In genomic region chr21:43291347-43291950, GRCh38 we compare ENCODE assay signal across 23 cellular contexts.
DNase-seq lines count a peak whose midpoint lies in the region; ATAC-seq and TF ChIP-seq lines count a peak whose summit lies in the region.
"Had no signal": no experiment of that assay in that cellular context is flagged by ENCODE, and none has a peak within 500 bp of the region (broad histone marks: within the 10 kb centered on the region; RNA-seq: fewer than 3 reads in every experiment).

No MANE protein-coding gene starts in this region.

- no peaks in the 10 kb centered on the region for H4K20me1 ChIP-seq in DOHH2 (ENCODE audit: control insufficient read depth, insufficient read depth, low read depth, low read length)

- TF ChIP-seq POLR2A in heart left ventricle (IDR thresholded peaks at IDR 0.05) = no peak
- no peak for TF ChIP-seq POLR2A in spleen (IDR thresholded peaks at IDR 0.05)

- H3K27me3 ChIP-seq in heart right ventricle (peaks cover 0 to 7% (median 0%) of the 10 kb centered on the region in 7 donors), DOHH2 (ENCODE audit: control insufficient read depth, low read length) (no peaks in the 10 kb centered on the region), heart left ventricle (no peaks in the 10 kb centered on the region), spleen (replicated peaks in 1 of 7) (peaks cover 0 to 10% (median 0%) of the 10 kb centered on the region in 7 donors)
- H3K27me3 ChIP-seq: MG63 had no signal

- ATAC-seq in Right ventricle myocardium superior (ENCODE audit: poor library complexity) = no peak
- ATAC-seq in heart right ventricle = no peak
- no peak for ATAC-seq in heart left ventricle
- no peak for ATAC-seq in GM18519 (IDR thresholded peaks at IDR 0.05; ENCODE audit: low FRiP score, unreplicated experiment)
- ATAC-seq: Panc1 had no signal

- H3K9me2 ChIP-seq in DOHH2 (replicated peaks; ENCODE audit: control insufficient read depth, low read length) = no peaks in the 10 kb centered on the region
- H3K9me2 ChIP-seq: SK-N-SH had no signal

- H3K4me3 ChIP-seq in heart right ventricle (no peak overlapping the region), DOHH2 (ENCODE audit: low read length) (no peak overlapping the region), heart left ventricle (no peak overlapping the region), spleen (no peak overlapping the region)
- H3K4me3 ChIP-seq: MG63 had no signal

- peak overlapping the region; percentile 60 for H3K4me2 ChIP-seq in DOHH2 (ENCODE audit: low read length)
- H3K4me2 ChIP-seq: SK-N-SH had no signal

- intact Hi-C loops in Right ventricle myocardium superior (cut with DNase I) = no loop called here
- intact Hi-C loops in heart right ventricle (cut with DNase I) = no loop called here
- intact Hi-C loops in heart left ventricle (cut with DNase I) = no loop called here
- intact Hi-C loops in spleen (cut with DNase I; ENCODE audit: low total_unique reads) = no loop called here

- peaks cover 22% of the 10 kb centered on the region for H3F3A ChIP-seq in DOHH2 (ENCODE audit: control insufficient read depth, insufficient read depth)

- peaks cover 0 to 9% (median 0%) of the 10 kb centered on the region in 9 donors for H3K4me1 ChIP-seq in heart right ventricle
- H3K4me1 ChIP-seq in DOHH2 (ENCODE audit: control insufficient read depth, low read length) = peaks cover 88% of the 10 kb centered on the region
- H3K4me1 ChIP-seq in heart left ventricle = peaks cover 0 to 6% (median 0%) of the 10 kb centered on the region in 12 donors
- peaks cover 0 to 14% (median 13%) of the 10 kb centered on the region in 6 donors for H3K4me1 ChIP-seq in spleen

- TF ChIP-seq CTCF in heart right ventricle (IDR thresholded peaks at IDR 0.05) = no peak
- TF ChIP-seq CTCF in DOHH2 (IDR thresholded peaks at IDR 0.05; ENCODE audit: low read depth, low read length, poor library complexity, severe bottlenecking) = no peak
- no peak for TF ChIP-seq CTCF in heart left ventricle (IDR thresholded peaks at IDR 0.05)
- TF ChIP-seq CTCF in spleen (IDR thresholded peaks at IDR 0.05 in 8 of 11, conservative IDR thresholded peaks at IDR 0.05 in 3 of 11) = no peak

- H3K27ac ChIP-seq in heart right ventricle = no peak overlapping the region
- no peak overlapping the region for H3K27ac ChIP-seq in DOHH2 (ENCODE audit: low read depth, low read length)
- no peak overlapping the region for H3K27ac ChIP-seq in heart left ventricle
- H3K27ac ChIP-seq in spleen = no peak overlapping the region
- H3K27ac ChIP-seq: RWPE1 had no signal

- DNase-seq in Right ventricle myocardium superior (peak; percentile 18), heart right ventricle (no peak), heart left ventricle (peak in 3 of 5 donors; percentile 18 to 31 (median 19)), spleen (peak; percentile 59), DMS53 (lab: John Stamatoyannopoulos, UW) (no peak)
- DNase-seq: C1 segment of cervical spinal cord; CD4-positive, alpha-beta memory T cell; COR-L47; DMS79; GF-D8; GOT3; HCEC 1CT; IMR-90; KG1; MG63; NCI-H2029; NCI-H2227 treated with DMSO at 0.1 percent for 48 hours; NCI-H526 treated with DMSO at 0.1 percent for 48 hours; SK-N-SH had no signal

- 93 to 94% methylated on average over 14 of the region's 14 CpGs for WGBS in heart right ventricle, 2 donors
- WGBS in heart left ventricle, 4 donors = 88 to 92% (median 91%) methylated on average over 11 to 14 of the region's 14 CpGs
- WGBS in spleen, 5 donors = 82 to 95% (median 91%) methylated on average over 11 to 14 of the region's 14 CpGs

- no peaks in the 10 kb centered on the region for H3K36me3 ChIP-seq in heart right ventricle
- no peaks in the 10 kb centered on the region for H3K36me3 ChIP-seq in DOHH2 (ENCODE audit: control insufficient read depth, low read length)
- H3K36me3 ChIP-seq in heart left ventricle = no peaks in the 10 kb centered on the region
- H3K36me3 ChIP-seq in spleen = no peaks in the 10 kb centered on the region
- H3K36me3 ChIP-seq: MG63 had no signal

- H3K9me3 ChIP-seq in heart right ventricle (peaks cover 0 to 23% (median 11%) of the 10 kb centered on the region in 11 donors), DOHH2 (ENCODE audit: control insufficient read depth, insufficient read depth, low read length) (no peaks in the 10 kb centered on the region), heart left ventricle (peaks cover 0 to 23% (median 0%) of the 10 kb centered on the region in 12 donors), spleen (peaks cover 0 to 18% (median 6%) of the 10 kb centered on the region in 8 donors)
- H3K9me3 ChIP-seq: SK-N-SH had no signal

- H3K79me2 ChIP-seq in DOHH2 (ENCODE audit: control insufficient read depth, low read length) = no peaks in the 10 kb centered on the region

Comparison
In these comparisons a context has a peak if more than half of its experiments do, and no peak if none do; other contexts are left out.
1. DNase-seq: peak in Right ventricle myocardium superior (single experiment), heart left ventricle (3 of 5) and spleen (single experiment); none in heart right ventricle (0 of 2) and DMS53 (single experiment).